12 cellular contexts compared by ENCODE assay signal in genomic region chr5:142507528-142507927, GRCh38.
DNase-seq lines count a peak whose midpoint lies in the region; ATAC-seq and TF ChIP-seq lines count a peak whose summit lies in the region.
"Had no signal": no experiment of that assay in that cellular context is flagged by ENCODE, and none has a peak within 500 bp of the region (broad histone marks: within the 10 kb centered on the region; RNA-seq: fewer than 3 reads in every experiment).

No MANE protein-coding gene starts in this region.

- intact Hi-C loops in tibial artery (cut with DNase I; ENCODE audit: low total_unique reads): no loop called here

- peak; percentile 59 for ATAC-seq in HG03460 (IDR thresholded peaks at IDR 0.05; ENCODE audit: unreplicated experiment)
- peak; percentile 57 for ATAC-seq in thoracic aorta (ENCODE audit: insufficient number of reproducible peaks, low FRiP score, low read depth)

- H3K36me3 ChIP-seq in thoracic aorta: no peaks in the 10 kb centered on the region
- no peaks in the 10 kb centered on the region for H3K36me3 ChIP-seq in tibial artery
- H3K36me3 ChIP-seq: ascending aorta; BLaER1 treated with 17β-estradiol and CSF1 and Interleukin-3, amounts not matched to agents 10 nM and 100 nM; Peyer's patch had no signal

- H3K9me3 ChIP-seq in thoracic aorta: no peaks in the 10 kb centered on the region
- no peaks in the 10 kb centered on the region for H3K9me3 ChIP-seq in tibial artery
- H3K9me3 ChIP-seq: ascending aorta; BLaER1 treated with 17β-estradiol and CSF1 and Interleukin-3, amounts not matched to agents 10 nM and 100 nM; Peyer's patch had no signal

- H3K27me3 ChIP-seq in thoracic aorta (replicated peaks; ENCODE audit: insufficient read depth): no peaks in the 10 kb centered on the region
- no peaks in the 10 kb centered on the region for H3K27me3 ChIP-seq in tibial artery
- H3K27me3 ChIP-seq: ascending aorta; BLaER1 treated with 17β-estradiol and CSF1 and Interleukin-3, amounts not matched to agents 10 nM and 100 nM; Peyer's patch had no signal

- H3K4me1 ChIP-seq in thoracic aorta (ENCODE audit: control insufficient read depth in 1 of 2, low read depth in 2 of 2): peaks cover 3 to 14% of the 10 kb centered on the region in 2 donors
- peaks cover 0 to 5% (median under 1%) of the 10 kb centered on the region in 4 donors for H3K4me1 ChIP-seq in tibial artery
- H3K4me1 ChIP-seq: Peyer's patch had no signal

- H3K27ac ChIP-seq in thoracic aorta: no peak overlapping the region
- H3K27ac ChIP-seq in tibial artery: no peak overlapping the region
- H3K27ac ChIP-seq: BLaER1 treated with 17β-estradiol and CSF1 and Interleukin-3, amounts not matched to agents 10 nM and 100 nM; Peyer's patch had no signal

- DNase-seq in stimulated activated CD4-positive, alpha-beta T cell treated with anti-CD3 and anti-CD28 coated beads, Interleukin-12 subunit alpha, Interleukin-12 subunit beta, amount 100 ng/mL, for 48 hours (ENCODE audit: low read depth in 2 of 3, low spot score in 1 of 3): peak in 2 of 3 donors; percentile 1 to 20
- no peak for DNase-seq in stimulated activated CD4-positive, alpha-beta T cell treated with anti-CD3 and anti-CD28 coated beads, Interleukin-12 subunit alpha, Interleukin-12 subunit beta, amount 100 ng/mL, for 4 hours
- peak; percentile 65 for DNase-seq in glomerular visceral epithelial cell (ENCODE audit: extremely low spot score)
- no peak for DNase-seq in thoracic aorta (ENCODE audit: low spot score)
- no peak for DNase-seq in CD1c-positive myeloid dendritic cell (ENCODE audit: extremely low spot score)
- no peak for DNase-seq in tibial artery
- DNase-seq in NCI-H146 (lab: John Stamatoyannopoulos, UW): no peak
- DNase-seq: NCI-H2081, Peyer's patch had no signal

- TF ChIP-seq CTCF in thoracic aorta (IDR thresholded peaks at IDR 0.05): no peak
- no peak for TF ChIP-seq CTCF in tibial artery (IDR thresholded peaks at IDR 0.05)

- H3K4me3 ChIP-seq in thoracic aorta (no peak overlapping the region), tibial artery (no peak overlapping the region)
- H3K4me3 ChIP-seq: BLaER1 treated with 17β-estradiol and CSF1 and Interleukin-3, amounts not matched to agents 10 nM and 100 nM; Peyer's patch had no signal

Comparison
In these comparisons a context has a peak if more than half of its experiments do, and no peak if none do; other contexts are left out.
1. DNase-seq: peak in stimulated activated CD4-positive, alpha-beta T cell treated with anti-CD3 and anti-CD28 coated beads, Interleukin-12 subunit alpha, Interleukin-12 subunit beta, amount 100 ng/mL, for 48 hours (2 of 3) and glomerular visceral epithelial cell (single experiment); none in stimulated activated CD4-positive, alpha-beta T cell treated with anti-CD3 and anti-CD28 coated beads, Interleukin-12 subunit alpha, Interleukin-12 subunit beta, amount 100 ng/mL, for 4 hours (single experiment), thoracic aorta (single experiment), CD1c-positive myeloid dendritic cell (single experiment), tibial artery (0 of 2) and NCI-H146 (single experiment).